8 cellular contexts compared by ENCODE assay signal in genomic region chr1:149792912-149793521, GRCh38. TPM values are rescaled to one million over a fixed set of nuclear protein-coding genes. Genes with fewer than 3 reads are reported as not detected.
DNase-seq lines count a peak whose midpoint lies in the region; ATAC-seq and TF ChIP-seq lines count a peak whose summit lies in the region.
"Not testable (repeated sequence)": the region's sequence is repeated elsewhere in the genome, so short reads cannot be mapped to it uniquely, and the experiment has no call there.

No MANE protein-coding gene starts in this region.

- H3K27me3 Mint-ChIP-seq in natural killer cell treated with Interleukin-12 subunit alpha and Interleukin-12 subunit beta and Interleukin-15 and Interleukin-18, amount 100 ng/mL, for 72 hours: not testable (repeated sequence)

- H3K4me3 Mint-ChIP-seq in natural killer cell treated with Interleukin-12 subunit alpha and Interleukin-12 subunit beta and Interleukin-15 and Interleukin-18, amount 100 ng/mL, for 72 hours: peak overlapping the region; percentile 93

- not testable (repeated sequence) for H3K36me3 Mint-ChIP-seq in natural killer cell treated with Interleukin-12 subunit alpha and Interleukin-12 subunit beta and Interleukin-15 and Interleukin-18, amount 100 ng/mL, for 72 hours

- not testable (repeated sequence) for H3K4me1 ChIP-seq in Peyer's patch

- not testable (repeated sequence) for H3K9me3 ChIP-seq in Peyer's patch

- H3K27ac Mint-ChIP-seq in natural killer cell treated with Interleukin-12 subunit alpha and Interleukin-12 subunit beta and Interleukin-15 and Interleukin-18, amount 100 ng/mL, for 72 hours: peak overlapping the region; percentile 91 to 93

- peak overlapping the region; percentile 42 for H3K4me3 ChIP-seq in Jurkat, Clone E6-1 (ENCODE audit: low read length)
- H3K4me3 ChIP-seq in Peyer's patch: peak overlapping the region; percentile 49 to 72 (median 60)
- H3K4me3 ChIP-seq in fibroblast of pulmonary artery (replicated peaks; ENCODE audit: low read depth, low read length): peak overlapping the region; percentile 57

- peak; percentile 88 for ATAC-seq in GM21723 (IDR thresholded peaks at IDR 0.05; ENCODE audit: unreplicated experiment)
- peak; percentile 94 to 96 for ATAC-seq in natural killer cell treated with Interleukin-12 subunit alpha and Interleukin-12 subunit beta and Interleukin-15 and Interleukin-18, amount 100 ng/mL, for 72 hours

- H3K36me3 ChIP-seq in Peyer's patch: not testable (repeated sequence)

- H3K27me3 ChIP-seq in Peyer's patch: not testable (repeated sequence)

- TF ChIP-seq CTCF in Peyer's patch (IDR thresholded peaks at IDR 0.05): peak in 5 of 6 experiments; percentile 56 to 87 (median 79)
- not testable (repeated sequence) for TF ChIP-seq CTCF in fibroblast of pulmonary artery (IDR thresholded peaks at IDR 0.05; ENCODE audit: low read length, missing control alignments)

- H3K9me3 Mint-ChIP-seq in natural killer cell treated with Interleukin-12 subunit alpha and Interleukin-12 subunit beta and Interleukin-15 and Interleukin-18, amount 100 ng/mL, for 72 hours: not testable (repeated sequence)

- DNase-seq in DMS153 treated with DMSO at 0.1 percent for 48 hours (lab: John Stamatoyannopoulos, UW; ENCODE audit: unreplicated experiment): peak; percentile 79
- peak; percentile 47 for DNase-seq in Jurkat, Clone E6-1 (ENCODE audit: low read depth, low spot score)
- peak; percentile 71 to 88 (median 85) for DNase-seq in Peyer's patch
- peak; percentile 51 to 74 for DNase-seq in activated T-helper 1 cell treated with anti-CD3 and anti-CD28 coated beads, Interleukin-2, amount 50 U/mL, for 16 hours (ENCODE audit: low read depth in 1 of 2, low spot score in 1 of 2)
- DNase-seq in fibroblast of pulmonary artery (ENCODE audit: low read depth): peak; percentile 38
- peak; percentile 85 for DNase-seq in natural killer cell treated with Interleukin-12 subunit alpha and Interleukin-12 subunit beta and Interleukin-15 and Interleukin-18, amount 100 ng/mL, for 72 hours (ENCODE audit: low spot score)
- peak; percentile 48 to 70 for DNase-seq in stimulated activated CD8-positive, alpha-beta memory T cell treated with anti-CD3 and anti-CD28 coated beads, Interleukin-7, amount 100 ng/mL, for 4 hours (ENCODE audit: low read depth in 2 of 2)

- not testable (repeated sequence) for TF ChIP-seq POLR2A in Peyer's patch (IDR thresholded peaks at IDR 0.05)

- H3K27ac ChIP-seq in Peyer's patch: peak overlapping the region; percentile 87 to 89 (median 88)

- not testable (repeated sequence) for H3K4me1 Mint-ChIP-seq in natural killer cell treated with Interleukin-12 subunit alpha and Interleukin-12 subunit beta and Interleukin-15 and Interleukin-18, amount 100 ng/mL, for 72 hours (ENCODE audit: low read depth in 2 of 2)

RNA-seq across cellular contexts. Expression of gene FCGR1A, which starts 10.5 kb away (rescaled TPM):
- not detected for polyA plus RNA-seq in Jurkat, Clone E6-1 (2012; ENCODE audit: insufficient read depth, insufficient read length)
- total RNA-seq in Peyer's patch: not detected
- total RNA-seq in natural killer cell treated with Interleukin-12 subunit alpha and Interleukin-12 subunit beta and Interleukin-15 and Interleukin-18, amount 100 ng/mL, for 72 hours: 1 to 10 TPM in 1 of 2 donors, under 1 TPM in 1; 0.93 to 1.3 TPM

Comparison
In these comparisons a context has a peak if more than half of its experiments do, and no peak if none do; other contexts are left out.
1. Peak in every context shown above with its lines: DNase-seq, ATAC-seq, H3K4me3 ChIP-seq and H3K27ac ChIP-seq.